In the genomic region with DNA sequence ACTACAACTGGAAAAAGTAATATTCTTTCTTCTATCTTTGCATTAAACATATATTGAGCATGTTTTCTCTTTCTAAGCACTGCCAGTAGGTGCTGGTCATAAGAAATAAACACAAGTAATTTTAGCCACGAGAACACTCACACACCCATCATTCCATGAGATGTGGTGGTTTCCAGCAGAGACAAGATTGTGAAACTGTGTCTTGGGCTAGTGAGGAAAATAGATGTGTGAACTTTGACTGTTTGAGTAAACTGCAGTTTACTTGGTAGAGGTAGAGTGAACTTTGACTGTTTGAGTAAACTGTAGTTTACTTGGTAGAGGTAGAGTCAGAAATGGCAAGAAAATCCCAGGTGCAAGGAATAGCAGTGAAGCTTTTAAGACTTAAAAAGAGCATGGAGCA, we compare ENCODE assay signal across 34 cellular contexts.
A peak's percentile ranks its signal among the peaks of the same experiment; 100 is the strongest.
DNase-seq lines count a peak whose midpoint lies in the region; ATAC-seq and TF ChIP-seq lines count a peak whose summit lies in the region.
"Had no signal": no experiment of that assay in that cellular context is flagged by ENCODE, and none has a peak within 500 bp of the region (broad histone marks: within the 10 kb centered on the region; RNA-seq: fewer than 3 reads in every experiment).

No MANE protein-coding gene starts in this region.

- intact Hi-C loops in MCF 10A (cut with micrococcal nuclease): no loop called here
- intact Hi-C loops in breast epithelium (cut with DNase I; ENCODE audit: low total_unique reads): no loop called here
- intact Hi-C loops in Right ventricle myocardium inferior (cut with DNase I): no loop called here

- H3K36me3 Mint-ChIP-seq in MCF 10A (ENCODE audit: insufficient read depth, unreplicated experiment) (no peaks in the 10 kb centered on the region), WTC11 (no peaks in the 10 kb centered on the region)
- H3K36me3 Mint-ChIP-seq: CD4-positive, CD25-positive, alpha-beta regulatory T cell; IgD-negative memory B cell; stimulated activated effector memory CD8-positive, alpha-beta T cell treated with anti-CD3 and anti-CD28 coated beads, Interleukin-12 subunit alpha, Interleukin-12 subunit beta, amount 100 ng/mL, for 72 hours had no signal

- H2BK15ac ChIP-seq in mesenchymal stem cell (ENCODE audit: low read depth, poor library complexity, severe bottlenecking): no peak overlapping the region

- H3K4ac ChIP-seq in mesenchymal stem cell (ENCODE audit: low read depth in 1 of 2, low read length in 2 of 2): no peak overlapping the region

- no peak overlapping the region for H2BK5ac ChIP-seq in mesenchymal stem cell (ENCODE audit: low read depth, low read length, poor library complexity, severe bottlenecking)

- WGBS in mesenchymal stem cell: no CpG with 5 or more reads among the region's 1 CpG

- H2BK120ac ChIP-seq in mesenchymal stem cell (ENCODE audit: low read depth, low read length): no peak overlapping the region

- no peak for TF ChIP-seq POLR2A in breast epithelium (IDR thresholded peaks at IDR 0.05)

- no peak overlapping the region for H3K14ac ChIP-seq in mesenchymal stem cell (ENCODE audit: low read length in 2 of 2)

- H3K9me3 ChIP-seq in breast epithelium (no peaks in the 10 kb centered on the region), mesenchymal stem cell (ENCODE audit: control insufficient read depth, low read length) (no peaks in the 10 kb centered on the region)
- H3K9me3 ChIP-seq: adrenal gland, pancreas, SJCRH30 had no signal

- H2BK12ac ChIP-seq in mesenchymal stem cell (ENCODE audit: low read length in 2 of 2): no peak overlapping the region

- no peaks in the 10 kb centered on the region for H3K27me3 ChIP-seq in breast epithelium
- H3K27me3 ChIP-seq in mesenchymal stem cell (ENCODE audit: control insufficient read depth in 1 of 2, insufficient read depth in 1 of 2, low read length in 2 of 2): no peaks in the 10 kb centered on the region
- H3K27me3 ChIP-seq: adrenal gland, brain microvascular endothelial cell, pancreas had no signal

- H3K4me1 Mint-ChIP-seq in MCF 10A (ENCODE audit: insufficient read depth, unreplicated experiment) (peaks cover 14% of the 10 kb centered on the region), WTC11 (no peaks in the 10 kb centered on the region)
- H3K4me1 Mint-ChIP-seq: activated B cell treated with CpG ODN at 0.5 μM for 24 hours; CD4-positive, CD25-positive, alpha-beta regulatory T cell; IgD-negative memory B cell; stimulated activated effector memory CD8-positive, alpha-beta T cell treated with anti-CD3 and anti-CD28 coated beads, Interleukin-12 subunit alpha, Interleukin-12 subunit beta, amount 100 ng/mL, for 72 hours had no signal

- H3K18ac ChIP-seq in mesenchymal stem cell (ENCODE audit: low read depth in 1 of 2, low read length in 2 of 2): no peak overlapping the region

- CTCF ChIA-PET in MCF 10A (lab: Yijun Ruan, JAX): interaction anchor here (0.7 to 1.5 kb wide), 3 partner anchors 9 to 19 kb away, joined by 3 to 4 read pairs (median 3); no protein-coding TSS in a partner anchor
- CTCF ChIA-PET in WTC11 (lab: Charles Lee): no interaction called here

- H3K36me3 ChIP-seq in breast epithelium: no peaks in the 10 kb centered on the region
- no peaks in the 10 kb centered on the region for H3K36me3 ChIP-seq in mesenchymal stem cell (ENCODE audit: control insufficient read depth in 1 of 2, insufficient read depth in 2 of 2, low read depth in 1 of 2, low read length in 2 of 2)
- H3K36me3 ChIP-seq: adrenal gland, brain microvascular endothelial cell, pancreas, SJCRH30 had no signal

- DNase-seq in MCF 10A (ENCODE audit: unreplicated experiment): peak; percentile 48
- DNase-seq in breast epithelium (ENCODE audit: low spot score in 2 of 2): no peak
- peak; percentile 66 for DNase-seq in epithelial cell of proximal tubule (ENCODE audit: low read depth)
- peak; percentile 65 for DNase-seq in mesenchymal stem cell
- no peak for DNase-seq in WTC11 (ENCODE audit: low spot score)
- no peak for DNase-seq in Right ventricle myocardium inferior (ENCODE audit: missing footprints)
- no peak for DNase-seq in ACHN
- DNase-seq: activated B cell treated with CpG ODN at 0.5 μM for 24 hours; activated CD4-positive, alpha-beta T cell treated with anti-CD3 and anti-CD28 coated beads, Interleukin-2, amount 50 U/mL, for 1 hour; activated naive CD4-positive, alpha-beta T cell; activated T-cell treated with anti-CD3 and anti-CD28 coated beads, Interleukin-2, amount 50 U/mL, for 72 hours; adrenal gland; brain microvascular endothelial cell; CD4-positive, CD25-positive, alpha-beta regulatory T cell; effector memory CD4-positive, alpha-beta T cell; EL; HFFc6; islet precursor cell; left ventricle myocardium superior; NCI-H1105 treated with DMSO at 0.1 percent for 48 hours; NCI-H2029 treated with DMSO at 0.1 percent for 48 hours; NCI-H226; pancreas; right cardiac atrium; SJCRH30; stimulated activated CD4-positive, alpha-beta T cell treated with anti-CD3 and anti-CD28 coated beads, Interleukin-12 subunit alpha, Interleukin-12 subunit beta, amount 100 ng/mL, for 4 hours; stimulated activated CD4-positive, alpha-beta T cell treated with anti-CD3 and anti-CD28 coated beads, Interleukin-4, amount 100 ng/mL, for 1 hour; substantia nigra had no signal

- TF ChIP-seq CTCF in MCF 10A (IDR thresholded peaks at IDR 0.05; ENCODE audit: unreplicated experiment) (no peak), breast epithelium (IDR thresholded peaks at IDR 0.05) (no peak), epithelial cell of proximal tubule (conservative IDR thresholded peaks at IDR 0.05; ENCODE audit: low read depth, low read length) (no peak), WTC11 (IDR thresholded peaks at IDR 0.05) (no peak)

- no peak overlapping the region for H3K4me3 Mint-ChIP-seq in MCF 10A (ENCODE audit: unreplicated experiment)
- H3K4me3 Mint-ChIP-seq in WTC11: no peak overlapping the region
- H3K4me3 Mint-ChIP-seq: activated B cell treated with CpG ODN at 0.5 μM for 24 hours; activated T-cell treated with anti-CD3 and anti-CD28 coated beads, Interleukin-2, amount 50 U/mL, for 72 hours; CD4-positive, CD25-positive, alpha-beta regulatory T cell; HFFc6; IgD-negative memory B cell; stimulated activated effector memory CD8-positive, alpha-beta T cell treated with anti-CD3 and anti-CD28 coated beads, Interleukin-12 subunit alpha, Interleukin-12 subunit beta, amount 100 ng/mL, for 72 hours had no signal

- H3K4me2 ChIP-seq in mesenchymal stem cell (ENCODE audit: low read length, poor library complexity, severe bottlenecking): no peak overlapping the region

- no peak overlapping the region for H4K8ac ChIP-seq in mesenchymal stem cell (ENCODE audit: low read length)

- in situ Hi-C loops in ACHN (cut with HindIII; ENCODE audit: low pct_ligation_motif_present, low pct_unique_long_range_greater_than_20kb, low sequenced_read_pairs): no loop called here

- peak overlapping the region; percentile 31 for H3K27ac Mint-ChIP-seq in MCF 10A (ENCODE audit: low read depth, unreplicated experiment)
- no peak overlapping the region for H3K27ac Mint-ChIP-seq in WTC11
- H3K27ac Mint-ChIP-seq: activated B cell treated with CpG ODN at 0.5 μM for 24 hours; activated T-cell treated with anti-CD3 and anti-CD28 coated beads, Interleukin-2, amount 50 U/mL, for 72 hours; CD4-positive, CD25-positive, alpha-beta regulatory T cell; HFFc6; IgD-negative memory B cell; stimulated activated effector memory CD8-positive, alpha-beta T cell treated with anti-CD3 and anti-CD28 coated beads, Interleukin-12 subunit alpha, Interleukin-12 subunit beta, amount 100 ng/mL, for 72 hours had no signal

- BruUV-seq in MCF 10A (replicated peaks; lab: Mats Ljungman, UMichigan): no TSS peak

- H3K79me1 ChIP-seq in mesenchymal stem cell (replicated peaks; ENCODE audit: low read length, poor library complexity, severe bottlenecking): no peaks in the 10 kb centered on the region

- H2AK5ac ChIP-seq in mesenchymal stem cell (ENCODE audit: low read length, severe bottlenecking): no peak overlapping the region

- H3K4me3 ChIP-seq in breast epithelium: no peak overlapping the region
- H3K4me3 ChIP-seq in epithelial cell of proximal tubule (ENCODE audit: low read depth, low read length): no peak overlapping the region
- no peak overlapping the region for H3K4me3 ChIP-seq in mesenchymal stem cell (ENCODE audit: insufficient read depth in 1 of 2, low read depth in 1 of 2, low read length in 2 of 2)
- H3K4me3 ChIP-seq: adrenal gland, coronary artery, pancreas, SJCRH30 had no signal

- H3K27ac ChIP-seq in breast epithelium (no peak overlapping the region), mesenchymal stem cell (ENCODE audit: low read length, poor library complexity, severe bottlenecking) (no peak overlapping the region)
- H3K27ac ChIP-seq: 22Rv1, adrenal gland, brain microvascular endothelial cell, coronary artery, HL-60, pancreas, SJCRH30 had no signal

- POLR2A ChIA-PET in MCF 10A (lab: Yijun Ruan, JAX) (no interaction called here), WTC11 (lab: Charles Lee) (no interaction called here)

- H2AFZ ChIP-seq in mesenchymal stem cell (ENCODE audit: low read depth, low read length): no peak overlapping the region

- no peaks in the 10 kb centered on the region for H3K27me3 Mint-ChIP-seq in MCF 10A (ENCODE audit: insufficient read depth, unreplicated experiment)
- no peaks in the 10 kb centered on the region for H3K27me3 Mint-ChIP-seq in WTC11 (ENCODE audit: low read depth)
- H3K27me3 Mint-ChIP-seq: CD4-positive, CD25-positive, alpha-beta regulatory T cell had no signal

- no peak overlapping the region for H4K91ac ChIP-seq in mesenchymal stem cell (ENCODE audit: low read length)

- H3K4me1 ChIP-seq in breast epithelium (no peaks in the 10 kb centered on the region), mesenchymal stem cell (ENCODE audit: control insufficient read depth, insufficient read depth, low read depth, low read length) (no peaks in the 10 kb centered on the region)
- H3K4me1 ChIP-seq: adrenal gland, pancreas, SJCRH30 had no signal

- no peaks in the 10 kb centered on the region for H3K9me3 Mint-ChIP-seq in MCF 10A (ENCODE audit: unreplicated experiment)
- peaks cover 9% of the 10 kb centered on the region for H3K9me3 Mint-ChIP-seq in WTC11
- H3K9me3 Mint-ChIP-seq: activated B cell treated with CpG ODN at 0.5 μM for 24 hours; activated T-cell treated with anti-CD3 and anti-CD28 coated beads, Interleukin-2, amount 50 U/mL, for 72 hours; HFFc6; IgD-negative memory B cell; stimulated activated effector memory CD8-positive, alpha-beta T cell treated with anti-CD3 and anti-CD28 coated beads, Interleukin-12 subunit alpha, Interleukin-12 subunit beta, amount 100 ng/mL, for 72 hours had no signal

- H3K23ac ChIP-seq in mesenchymal stem cell (ENCODE audit: low read length in 2 of 2): no peak overlapping the region

- no peak for ATAC-seq in GM19397 (IDR thresholded peaks at IDR 0.05; ENCODE audit: unreplicated experiment)
- ATAC-seq in WTC11: no peak
- no peak for ATAC-seq in Right ventricle myocardium inferior
- ATAC-seq: activated T-cell treated with anti-CD3 and anti-CD28 coated beads, Interleukin-2, amount 50 U/mL, for 72 hours; left ventricle myocardium superior; pancreas; right cardiac atrium; stimulated activated effector memory CD8-positive, alpha-beta T cell treated with anti-CD3 and anti-CD28 coated beads, Interleukin-12 subunit alpha, Interleukin-12 subunit beta, amount 100 ng/mL, for 72 hours had no signal

- no peak overlapping the region for H3K9ac ChIP-seq in mesenchymal stem cell (ENCODE audit: low read length)

TF ChIP-seq in WTC11, 78 proteins besides CTCF, POLR2A, EP300 and RAD21 (continues in another document):
- no peak for TF ChIP-seq RELA (CRISPR knock-in tag; IDR thresholded peaks at IDR 0.05; ENCODE audit: borderline replicate concordance)

Comparison
In these comparisons a context has a peak if more than half of its experiments do, and no peak if none do; other contexts are left out.
1. DNase-seq: peak in MCF 10A (single experiment), epithelial cell of proximal tubule (single experiment) and mesenchymal stem cell (single experiment); none in breast epithelium (0 of 2), WTC11 (single experiment), Right ventricle myocardium inferior (single experiment) and ACHN (single experiment).